Comparison of ENCODE assay signal across 27 cellular contexts in the genomic region with DNA sequence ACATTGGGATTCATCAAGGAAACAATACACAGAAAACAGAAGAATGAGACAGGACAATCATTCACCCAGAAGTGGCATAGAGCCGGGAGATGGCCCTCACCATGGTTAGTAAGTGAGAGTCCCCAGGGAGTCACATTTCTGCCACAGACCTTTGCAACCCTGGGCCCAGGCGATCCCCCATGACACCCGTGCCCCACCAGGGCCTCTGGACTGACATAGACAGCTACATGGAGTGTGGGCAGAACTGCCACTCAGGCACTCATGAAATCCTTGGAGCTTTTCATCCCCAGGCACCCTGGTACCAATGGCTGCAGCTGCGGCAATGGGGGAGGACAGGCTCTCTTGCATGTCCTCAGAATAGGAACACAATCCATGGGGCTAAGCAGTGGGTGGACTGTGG.
"Had no signal": no experiment of that assay in that cellular context is flagged by ENCODE, and none has a peak within 500 bp of the region (broad histone marks: within the 10 kb centered on the region; RNA-seq: fewer than 3 reads in every experiment).

No MANE protein-coding gene starts in this region.

- H3K27ac ChIP-seq: neural progenitor cell, neutrophil, pancreas, psoas muscle, right lobe of liver, skin epidermis, spleen, stomach, thoracic aorta, thyroid gland, tibial nerve, upper lobe of left lung, vagina had no signal

- H3K4me2 ChIP-seq: neural progenitor cell, smooth muscle cell had no signal

- H3K4me3 ChIP-seq: neural progenitor cell, pancreas, psoas muscle, right lobe of liver, skin epidermis, smooth muscle cell, spleen, stomach, thoracic aorta, thyroid gland, tibial nerve, upper lobe of left lung, vagina had no signal

- H3K4me1 ChIP-seq: neural progenitor cell, pancreas, psoas muscle, right lobe of liver, spleen, stomach, thyroid gland, tibial nerve, upper lobe of left lung, vagina had no signal

- H3K9ac ChIP-seq: neural progenitor cell had no signal

- H3K27me3 ChIP-seq: neural progenitor cell, neutrophil, pancreas, right lobe of liver, spleen, stomach, thyroid gland, tibial nerve, upper lobe of left lung, vagina had no signal

- FAIRE-seq: pancreas, urothelium cell line had no signal

- DNase-seq: naive thymus-derived CD4-positive, alpha-beta T cell; natural killer cell; nucleus accumbens; pancreas; psoas muscle; spleen; stimulated activated CD4-positive, alpha-beta T cell treated with anti-CD3 and anti-CD28 coated beads, Interleukin-12 subunit alpha, Interleukin-12 subunit beta, amount 100 ng/mL, for 4 hours; stimulated activated CD4-positive, alpha-beta T cell treated with anti-CD3 and anti-CD28 coated beads, Interleukin-1b, Interleukin-23, amount 100 ng/mL, for 48 hours; stimulated activated CD4-positive, alpha-beta T cell treated with anti-CD3 and anti-CD28 coated beads, Interleukin-4, amount 100 ng/mL, for 1 hour; stimulated activated CD4-positive, alpha-beta T cell treated with anti-CD3 and anti-CD28 coated beads, Interleukin-4, amount 100 ng/mL, for 4 hours; stimulated activated CD8-positive, alpha-beta memory T cell treated with anti-CD3 and anti-CD28 coated beads, Interleukin-4, amount 100 ng/mL, for 48 hours; stimulated activated naive B cell treated with anti-CD40 and anti-IgM and Interleukin-4, amounts not matched to agents 10 μg/mL and 1 μg/mL and 100 μg/mL, for 72 hours; stimulated activated naive CD4-positive, alpha-beta T cell treated with Interleukin-2 at 50 U/mL for 16 hours; stomach; thyroid gland; trophoblast cell; upper lobe of left lung had no signal

- H2AFZ ChIP-seq: neural progenitor cell had no signal

- H3K9me3 ChIP-seq: neutrophil, pancreas, psoas muscle, right lobe of liver, thyroid gland, upper lobe of left lung, vagina had no signal

- H3K36me3 ChIP-seq: neural progenitor cell, neutrophil, pancreas, right lobe of liver, spleen, thoracic aorta, thyroid gland, tibial nerve, upper lobe of left lung, vagina had no signal

- ATAC-seq: naive thymus-derived CD4-positive, alpha-beta T cell; natural killer cell; pancreas; psoas muscle; right cardiac atrium; stimulated activated naive B cell treated with anti-CD40 and anti-IgM and Interleukin-4, amounts not matched to agents 10 μg/mL and 1 μg/mL and 100 μg/mL, for 72 hours had no signal
